In genomic region chr15:56598991-56599390, GRCh38 we compare ENCODE assay signal across 19 cellular contexts.
DNase-seq lines count a peak whose midpoint lies in the region; ATAC-seq, FAIRE-seq and TF ChIP-seq lines count a peak whose summit lies in the region.
"Had no signal": no experiment of that assay in that cellular context is flagged by ENCODE, and none has a peak within 500 bp of the region (broad histone marks: within the 10 kb centered on the region; RNA-seq: fewer than 3 reads in every experiment).

No MANE protein-coding gene starts in this region.

- peaks cover 12 to 16% of the 10 kb centered on the region in 2 donors for H3K9me3 Mint-ChIP-seq in stimulated activated naive CD8-positive, alpha-beta T cell treated with anti-CD3 and anti-CD28 coated beads, Interleukin-15, amount 100 ng/mL, for 72 hours

- no peak for FAIRE-seq in bronchial epithelial cell (lab: Jason Lieb, UNC)

- H3K27ac Mint-ChIP-seq in stimulated activated naive CD8-positive, alpha-beta T cell treated with anti-CD3 and anti-CD28 coated beads, Interleukin-15, amount 100 ng/mL, for 72 hours, result no peak overlapping the region
- H3K27ac Mint-ChIP-seq: activated naive CD4-positive, alpha-beta T cell treated with anti-CD3 and anti-CD28 coated beads for 36 hours; stimulated activated naive CD8-positive, alpha-beta T cell treated with anti-CD3 and anti-CD28 coated beads, Interleukin-15, Interleukin-2, amounts not matched to agents 100 ng/mL and 50 ng/mL, for 24 hours had no signal

- no peak for ATAC-seq in GM18520 (IDR thresholded peaks at IDR 0.05; ENCODE audit: unreplicated experiment)
- no peak for ATAC-seq in stimulated activated naive CD8-positive, alpha-beta T cell treated with anti-CD3 and anti-CD28 coated beads, Interleukin-15, amount 100 ng/mL, for 72 hours
- ATAC-seq: body of pancreas, gastrocnemius medialis, left lobe of liver had no signal

- peak; percentile 20 for DNase-seq in AG10803 (ENCODE audit: low read depth)
- DNase-seq in MG63, result peak; percentile 63
- DNase-seq in bronchial epithelial cell (ENCODE audit: low read depth), result peak; percentile 71
- peak; percentile 2 for DNase-seq in hepatic stellate cell (ENCODE audit: low spot score)
- DNase-seq in germinal center (ENCODE audit: low spot score), result no peak
- no peak for DNase-seq in stimulated activated naive CD8-positive, alpha-beta T cell treated with anti-CD3 and anti-CD28 coated beads, Interleukin-15, amount 100 ng/mL, for 72 hours
- no peak for DNase-seq in activated gamma-delta T cell treated with Interleukin-2 at 50 U/mL for 16 hours
- DNase-seq: activated CD4-positive, alpha-beta T cell treated with anti-CD3 and anti-CD28 coated beads for 4 hours; activated naive CD4-positive, alpha-beta T cell treated with anti-CD3 and anti-CD28 coated beads for 36 hours; body of pancreas; gastrocnemius medialis; NCI-H2029; NCI-H526; retina had no signal

- peaks cover 9% of the 10 kb centered on the region for H3K9me3 ChIP-seq in MG63
- H3K9me3 ChIP-seq: body of pancreas, gastrocnemius medialis had no signal

- no peaks in the 10 kb centered on the region for H3K4me1 Mint-ChIP-seq in stimulated activated naive CD8-positive, alpha-beta T cell treated with anti-CD3 and anti-CD28 coated beads, Interleukin-15, amount 100 ng/mL, for 72 hours

- H3K4me3 Mint-ChIP-seq in stimulated activated naive CD8-positive, alpha-beta T cell treated with anti-CD3 and anti-CD28 coated beads, Interleukin-15, amount 100 ng/mL, for 72 hours, result no peak overlapping the region
- H3K4me3 Mint-ChIP-seq: activated naive CD4-positive, alpha-beta T cell treated with anti-CD3 and anti-CD28 coated beads for 36 hours; stimulated activated naive CD8-positive, alpha-beta T cell treated with anti-CD3 and anti-CD28 coated beads, Interleukin-15, Interleukin-2, amounts not matched to agents 100 ng/mL and 50 ng/mL, for 24 hours had no signal

- peaks cover 17% of the 10 kb centered on the region for H3K27me3 Mint-ChIP-seq in stimulated activated naive CD8-positive, alpha-beta T cell treated with anti-CD3 and anti-CD28 coated beads, Interleukin-15, amount 100 ng/mL, for 72 hours

- TF ChIP-seq CTCF in AG10803 (conservative IDR thresholded peaks at IDR 0.05; ENCODE audit: low read length) (no peak), bronchial epithelial cell (IDR thresholded peaks at IDR 0.05; ENCODE audit: insufficient read depth, low read length, severe bottlenecking) (no peak)

- H3K36me3 ChIP-seq in MG63 (no peaks in the 10 kb centered on the region), bronchial epithelial cell (ENCODE audit: control insufficient read depth, insufficient read depth, low read length) (no peaks in the 10 kb centered on the region)
- H3K36me3 ChIP-seq: gastrocnemius medialis, neutrophil had no signal

- H3K27me3 ChIP-seq in MG63 (no peaks in the 10 kb centered on the region), bronchial epithelial cell (ENCODE audit: control insufficient read depth, insufficient read depth, low read length) (no peaks in the 10 kb centered on the region)
- H3K27me3 ChIP-seq: body of pancreas, gastrocnemius medialis, neutrophil had no signal

- H3K4me3 ChIP-seq in AG10803 (ENCODE audit: low read length) (no peak overlapping the region), MG63 (no peak overlapping the region), bronchial epithelial cell (ENCODE audit: low read depth, low read length) (no peak overlapping the region)
- H3K4me3 ChIP-seq: body of pancreas, gastrocnemius medialis, PC-9 had no signal

Comparison
In these comparisons a context has a peak if more than half of its experiments do, and no peak if none do; other contexts are left out.
1. DNase-seq: peak in AG10803 (single experiment), MG63 (single experiment), bronchial epithelial cell (single experiment) and hepatic stellate cell (single experiment); none in germinal center (single experiment), stimulated activated naive CD8-positive, alpha-beta T cell treated with anti-CD3 and anti-CD28 coated beads, Interleukin-15, amount 100 ng/mL, for 72 hours (0 of 2) and activated gamma-delta T cell treated with Interleukin-2 at 50 U/mL for 16 hours (single experiment).